ENCODE assay signal across 25 cellular contexts in the genomic region with DNA sequence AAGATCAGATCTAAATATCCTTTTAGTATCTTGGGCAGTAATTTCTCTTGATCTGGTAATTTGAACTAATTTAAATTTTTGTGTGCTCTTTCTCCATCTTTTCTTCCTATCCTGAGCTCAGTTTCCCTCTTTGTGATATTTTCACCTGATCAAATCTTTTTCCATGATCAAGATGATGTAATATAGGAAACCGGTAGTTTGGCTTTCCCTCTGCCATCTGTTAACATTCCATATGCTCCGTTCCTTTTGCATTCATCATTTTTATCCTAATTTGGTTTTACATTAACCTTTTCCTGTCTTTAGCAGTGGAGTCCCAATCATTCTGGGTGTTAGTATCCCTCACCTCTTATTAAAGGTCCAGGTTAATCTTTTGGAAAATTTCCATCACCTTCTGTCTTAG. TPM values are rescaled to one million over a fixed set of nuclear protein-coding genes. Genes with fewer than 3 reads are reported as not detected.
DNase-seq lines count a peak whose midpoint lies in the region; ATAC-seq, FAIRE-seq and TF ChIP-seq lines count a peak whose summit lies in the region.
"Had no signal": no experiment of that assay in that cellular context is flagged by ENCODE, and none has a peak within 500 bp of the region (broad histone marks: within the 10 kb centered on the region; RNA-seq: fewer than 3 reads in every experiment).

No MANE protein-coding gene starts in this region.

- FAIRE-seq in HepG2 (lab: Jason Lieb, UNC): no peak
- FAIRE-seq: G401.6 had no signal

- CTCF ChIA-PET in HepG2 (lab: Yijun Ruan, JAX; ENCODE audit: low intra/inter-chr PET ratio, low total read pairs) (no interaction called here), mammary epithelial cell (lab: Charles Lee; ENCODE audit: low non-redundant PET) (no interaction called here)
- CTCF ChIA-PET in activated CD8-positive, alpha-beta T cell treated with anti-CD3 and anti-CD28 coated beads for 36 hours (lab: Charles Lee): interaction anchor here (1.0 to 14.4 kb wide), 4 partner anchors 10 to 54 kb away, joined by 3 to 89 read pairs (median 10); no protein-coding TSS in a partner anchor

- in situ Hi-C loops in HepG2 (cut with HindIII; ENCODE audit: extremely low pct_ligation_motif_present, low pct_unique_long_range_greater_than_20kb): no loop called here
- in situ Hi-C loops in mammary epithelial cell (cut with MboI; ENCODE audit: low sequenced_read_pairs in 2 of 2): loop anchor here in 1 of 2 donors (10.0 kb wide), 1 partner anchor 73 kb away; a partner anchor contains a TSS

- TF ChIP-seq POLR2A in HepG2 (IDR thresholded peaks at IDR 0.05; ENCODE audit: insufficient read depth in 1 of 2, low read depth in 2 of 2, low read length in 2 of 2): no peak

- H3K27ac Mint-ChIP-seq in glutamatergic neuron (ENCODE audit: unreplicated experiment): peak overlapping the region; percentile 24
- no peak overlapping the region for H3K27ac Mint-ChIP-seq in activated CD8-positive, alpha-beta T cell treated with anti-CD3 and anti-CD28 coated beads for 36 hours
- H3K27ac Mint-ChIP-seq: CD4-positive, CD25-positive, alpha-beta regulatory T cell had no signal

- H3K4me2 ChIP-seq in HepG2 (ENCODE audit: low read depth, low read length) (no peak overlapping the region), mammary epithelial cell (ENCODE audit: insufficient read depth, low read depth, low read length) (no peak overlapping the region)
- H3K4me2 ChIP-seq: PC-9 had no signal

- H3K27me3 Mint-ChIP-seq in glutamatergic neuron (ENCODE audit: unreplicated experiment): peaks cover 11% of the 10 kb centered on the region
- peaks cover 32% of the 10 kb centered on the region for H3K27me3 Mint-ChIP-seq in activated CD8-positive, alpha-beta T cell treated with anti-CD3 and anti-CD28 coated beads for 36 hours

- H3K9me3 ChIP-seq in liver (ENCODE audit: control insufficient read depth in 4 of 4, low read length in 3 of 4) (no peaks in the 10 kb centered on the region), HepG2 (ENCODE audit: low read length) (no peaks in the 10 kb centered on the region), mammary epithelial cell (replicated peaks; ENCODE audit: insufficient read depth, low read length) (no peaks in the 10 kb centered on the region), left lung (no peaks in the 10 kb centered on the region)
- H3K9me3 ChIP-seq: BLaER1, HAP-1, SJSA1 had no signal

- H3K79me2 ChIP-seq in HepG2 (ENCODE audit: insufficient read depth, low read length): no peaks in the 10 kb centered on the region
- H3K79me2 ChIP-seq in mammary epithelial cell (ENCODE audit: insufficient read depth, low read length): no peaks in the 10 kb centered on the region

- intact Hi-C loops in HepG2 (cut with micrococcal nuclease; ENCODE audit: unreplicated experiment): no loop called here
- intact Hi-C loops in mammary epithelial cell (cut with micrococcal nuclease): no loop called here
- intact Hi-C loops in left lung (cut with DNase I): no loop called here
- intact Hi-C loops in activated CD8-positive, alpha-beta T cell treated with anti-CD3 and anti-CD28 coated beads for 36 hours (cut with micrococcal nuclease): no loop called here

- H3K4me1 ChIP-seq in liver (ENCODE audit: control insufficient read depth in 4 of 4, insufficient read depth in 4 of 4, low read length in 3 of 4) (peaks cover 0 to 5% (median 2%) of the 10 kb centered on the region in 4 donors), HepG2 (ENCODE audit: insufficient read depth, low read length) (peaks cover 35% of the 10 kb centered on the region), mammary epithelial cell (ENCODE audit: insufficient read depth, low read length) (peaks cover 10% of the 10 kb centered on the region), left lung (peaks cover under 1 to 5% of the 10 kb centered on the region in 2 donors)
- H3K4me1 ChIP-seq: SJSA1 had no signal

- dilution Hi-C loops in mammary epithelial cell (cut with HindIII; ENCODE audit: low sequenced_read_pairs): no loop called here

- peaks cover 48% of the 10 kb centered on the region for H3K4me1 Mint-ChIP-seq in glutamatergic neuron (ENCODE audit: low read depth, unreplicated experiment)
- H3K4me1 Mint-ChIP-seq in activated CD8-positive, alpha-beta T cell treated with anti-CD3 and anti-CD28 coated beads for 36 hours (ENCODE audit: low read depth): no peaks in the 10 kb centered on the region

- H3K9me3 Mint-ChIP-seq in glutamatergic neuron (ENCODE audit: unreplicated experiment): peaks cover 13% of the 10 kb centered on the region
- no peaks in the 10 kb centered on the region for H3K9me3 Mint-ChIP-seq in activated CD8-positive, alpha-beta T cell treated with anti-CD3 and anti-CD28 coated beads for 36 hours
- H3K9me3 Mint-ChIP-seq: CD4-positive, CD25-positive, alpha-beta regulatory T cell had no signal

- H2AFZ ChIP-seq in HepG2 (ENCODE audit: low read length) (no peak overlapping the region), mammary epithelial cell (ENCODE audit: low read depth, low read length) (no peak overlapping the region)
- H2AFZ ChIP-seq: PC-9 had no signal

- H3K9ac ChIP-seq in liver (ENCODE audit: low read depth in 1 of 2, low read length in 2 of 2) (no peak overlapping the region), HepG2 (ENCODE audit: insufficient read depth, low read depth, low read length) (no peak overlapping the region), mammary epithelial cell (ENCODE audit: insufficient read depth, low read length) (no peak overlapping the region)
- H3K9ac ChIP-seq: BLaER1 had no signal

- POLR2A ChIA-PET in HepG2 (lab: Yijun Ruan, JAX): no interaction called here
- POLR2A ChIA-PET in activated CD8-positive, alpha-beta T cell treated with anti-CD3 and anti-CD28 coated beads for 36 hours (lab: Charles Lee): no interaction called here

- BruUV-seq in HepG2 (replicated peaks; lab: Mats Ljungman, UMichigan): no TSS peak
- no TSS peak for BruUV-seq in mammary epithelial cell (replicated peaks; lab: Mats Ljungman, UMichigan)

- WGBS in liver: 54% methylated on average over 2 of the region's 2 CpGs
- WGBS in HepG2 (ENCODE audit: low lambda C conversion rate): 9% methylated on average over 2 of the region's 2 CpGs
- whole genome bisulfite sequencing in mammary epithelial cell (ENCODE audit: low coverage, missing lambda C conversion rate): 72% methylated on average over 2 of the region's 2 CpGs

- H3K27ac ChIP-seq in liver (ENCODE audit: low read depth in 1 of 2, low read length in 2 of 2) (peak overlapping the region; percentile 65 to 80), HepG2 (ENCODE audit: extremely low read length, insufficient read depth, low read length) (no peak overlapping the region), mammary epithelial cell (ENCODE audit: insufficient read depth, low read depth, low read length) (no peak overlapping the region), left lung (no peak overlapping the region)
- H3K27ac ChIP-seq: BLaER1, HL-60, PC-9, SJSA1 had no signal

- H4K20me1 ChIP-seq in HepG2 (ENCODE audit: insufficient read depth, low read length) (no peaks in the 10 kb centered on the region), mammary epithelial cell (ENCODE audit: insufficient read depth, low read length) (no peaks in the 10 kb centered on the region)
- H4K20me1 ChIP-seq: BLaER1 had no signal

- no peaks in the 10 kb centered on the region for H3K36me3 ChIP-seq in liver (ENCODE audit: control insufficient read depth in 4 of 4, insufficient read depth in 3 of 4, low read depth in 1 of 4, low read length in 3 of 4)
- H3K36me3 ChIP-seq in HepG2 (replicated peaks in 1 of 2; ENCODE audit: control insufficient read depth in 1 of 2, insufficient read depth in 2 of 2, low read length in 2 of 2): no peaks in the 10 kb centered on the region
- no peaks in the 10 kb centered on the region for H3K36me3 ChIP-seq in mammary epithelial cell (ENCODE audit: insufficient read depth, low read length)
- H3K36me3 ChIP-seq in left lung: no peaks in the 10 kb centered on the region
- H3K36me3 ChIP-seq: BLaER1, HAP-1, SJSA1 had no signal

- H3K27me3 ChIP-seq in liver (ENCODE audit: control insufficient read depth in 4 of 4, insufficient read depth in 4 of 4, low read length in 3 of 4) (no peaks in the 10 kb centered on the region), HepG2 (ENCODE audit: control insufficient read depth in 1 of 2, insufficient read depth in 2 of 2, low read length in 2 of 2) (peaks cover 1 to 12% of the 10 kb centered on the region in 2 experiments; a peak in 3 of 5 replicates), mammary epithelial cell (ENCODE audit: insufficient read depth, low read length) (no peaks in the 10 kb centered on the region), left lung (no peaks in the 10 kb centered on the region)
- H3K27me3 ChIP-seq: BLaER1 had no signal

- TF ChIP-seq CTCF in liver (IDR thresholded peaks at IDR 0.05; ENCODE audit: low read depth, low read length, missing input control): no peak
- TF ChIP-seq CTCF in HepG2 (CRISPR knock-in tag; IDR thresholded peaks at IDR 0.05): no peak
- no peak for TF ChIP-seq CTCF in glutamatergic neuron (IDR thresholded peaks at IDR 0.05; ENCODE audit: partially characterized antibody, unreplicated experiment)
- no peak for TF ChIP-seq CTCF in mammary epithelial cell (conservative IDR thresholded peaks at IDR 0.05 in 1 of 2, IDR thresholded peaks at IDR 0.05 in 1 of 2; ENCODE audit: extremely low read depth in 1 of 2, insufficient read depth in 1 of 2, low read depth in 1 of 2, low read length in 2 of 2)
- TF ChIP-seq CTCF in left lung (IDR thresholded peaks at IDR 0.05): no peak
- TF ChIP-seq CTCF in activated CD8-positive, alpha-beta T cell treated with anti-CD3 and anti-CD28 coated beads for 36 hours (IDR thresholded peaks at IDR 0.05): no peak

- DNase-seq in HepG2 (ENCODE audit: low spot score) (no peak), NCI-H524 treated with DMSO at 0.1 percent for 48 hours (lab: John Stamatoyannopoulos, UW) (peak; percentile 7), glutamatergic neuron (no peak), mammary epithelial cell (no peak), left lung (no peak)
- no peak for DNase-seq in activated CD8-positive, alpha-beta T cell treated with anti-CD3 and anti-CD28 coated beads for 36 hours
- DNase-seq: 8988T; CD4-positive, CD25-positive, alpha-beta regulatory T cell; DMS53; GOT3; NCI-H1048; NCI-H1417; NCI-H187; NCI-H2081 treated with DMSO at 0.1 percent for 48 hours; PC-9; Right ventricle myocardium superior; RPMI8226 had no signal

- peak overlapping the region; percentile 5 for H3K4me3 Mint-ChIP-seq in glutamatergic neuron (ENCODE audit: unreplicated experiment)
- H3K4me3 Mint-ChIP-seq in activated CD8-positive, alpha-beta T cell treated with anti-CD3 and anti-CD28 coated beads for 36 hours: no peak overlapping the region
- H3K4me3 Mint-ChIP-seq: CD4-positive, CD25-positive, alpha-beta regulatory T cell had no signal

- H3K4me3 ChIP-seq in liver (ENCODE audit: low read depth in 1 of 3, low read length in 3 of 3): no peak overlapping the region
- no peak overlapping the region for H3K4me3 ChIP-seq in HepG2 (replicated peaks in 1 of 3; ENCODE audit: insufficient read depth in 1 of 3, low read depth in 2 of 3, low read length in 3 of 3)
- no peak overlapping the region for H3K4me3 ChIP-seq in mammary epithelial cell (replicated peaks in 1 of 3; ENCODE audit: insufficient read depth in 1 of 3, low read depth in 2 of 3, low read length in 3 of 3)
- H3K4me3 ChIP-seq in left lung: no peak overlapping the region
- H3K4me3 ChIP-seq: BLaER1, HAP-1, PC-9, SJSA1 had no signal

- H3K36me3 Mint-ChIP-seq in glutamatergic neuron (ENCODE audit: unreplicated experiment): no peaks in the 10 kb centered on the region
- H3K36me3 Mint-ChIP-seq in activated CD8-positive, alpha-beta T cell treated with anti-CD3 and anti-CD28 coated beads for 36 hours (ENCODE audit: low read depth): no peaks in the 10 kb centered on the region
- H3K36me3 Mint-ChIP-seq: CD4-positive, CD25-positive, alpha-beta regulatory T cell had no signal

- ATAC-seq in HepG2: no peak
- ATAC-seq in GM21717 (IDR thresholded peaks at IDR 0.05; ENCODE audit: unreplicated experiment): no peak
- ATAC-seq in left lung: no peak
- ATAC-seq in activated CD8-positive, alpha-beta T cell treated with anti-CD3 and anti-CD28 coated beads for 36 hours: no peak

- no peak for TF ChIP-seq EP300 in HepG2 (IDR thresholded peaks at IDR 0.05; ENCODE audit: low read depth in 2 of 2, low read length in 2 of 2)
- no peak for TF ChIP-seq EP300 in HepG2 (CRISPR knock-in tag; IDR thresholded peaks at IDR 0.05; ENCODE audit: borderline replicate concordance)

- TF ChIP-seq RAD21 in liver (IDR thresholded peaks at IDR 0.05): no peak
- TF ChIP-seq RAD21 in HepG2 (CRISPR knock-in tag; IDR thresholded peaks at IDR 0.05): no peak

RNA-seq across cellular contexts. Expression of a gene that starts 5.9 kb away (rescaled TPM):
- total RNA-seq in liver (10 to 100 TPM; 19.8 to 60.9 TPM), HepG2 (2016; rRNA removed; fragmentation: Illumina TruSeq; extraction: Trizol) (5.7 and 9.0 TPM in 2 replicates), glutamatergic neuron (ENCODE audit: unreplicated experiment) (46.0 TPM), mammary epithelial cell (10 to 100 TPM in 1 of 2 donors, 1 to 10 TPM in 1; 9.4 to 21.3 TPM), left lung (10 to 100 TPM; 12.7 TPM)
- polyA plus RNA-seq in liver (10 to 100 TPM; 36.5 to 40.1 TPM), HepG2 (2011; rRNA removed) (16.5 and 17.2 TPM in 2 replicates), mammary epithelial cell (7.1 TPM)
- total RNA-seq in HepG2 (2016; cell fraction: cytosol; rRNA removed; fragmentation: Illumina TruSeq; extraction: Trizol; ENCODE audit: low read depth): 4.3 and 4.9 TPM in 2 replicates
- 4.8 and 8.8 TPM in 2 replicates for total RNA-seq in HepG2 (2016; cell fraction: insoluble cytoplasmic fraction; rRNA removed; fragmentation: Illumina TruSeq; extraction: Trizol)
- total RNA-seq in HepG2 (2016; cell fraction: membrane; rRNA removed; fragmentation: Illumina TruSeq; extraction: Trizol): 7.3 and 7.9 TPM in 2 replicates
- 7.5 and 8.4 TPM in 2 replicates for total RNA-seq in HepG2 (2016; cell fraction: nucleus; rRNA removed; fragmentation: Illumina TruSeq; extraction: Trizol)
- 17.9 and 18.6 TPM in 2 replicates for polyA plus RNA-seq in HepG2 (2011; cell fraction: cytosol; rRNA removed)
- 10.2 and 11.0 TPM in 2 replicates for polyA plus RNA-seq in HepG2 (2011; cell fraction: nucleus; rRNA removed)
- 7.6 and 9.4 TPM in 2 replicates for polyA plus RNA-seq in HepG2 (2012)
- polyA plus RNA-seq in HepG2 (2016; cell fraction: cytosol; fragmentation: Illumina TruSeq; extraction: Trizol; ENCODE audit: low read depth): 3.4 and 4.3 TPM in 2 replicates
- 4.7 and 5.8 TPM in 2 replicates for polyA plus RNA-seq in HepG2 (2016; cell fraction: insoluble cytoplasmic fraction; fragmentation: Illumina TruSeq; extraction: Trizol; ENCODE audit: low read depth)
- polyA plus RNA-seq in HepG2 (2016; cell fraction: membrane; fragmentation: Illumina TruSeq; extraction: Trizol; ENCODE audit: low read depth): 4.9 and 6.1 TPM in 2 replicates
- polyA plus RNA-seq in HepG2 (2016; cell fraction: nucleus; fragmentation: Illumina TruSeq; extraction: Trizol; ENCODE audit: insufficient read depth, low read depth): 9.1 and 12.2 TPM in 2 replicates
- 34.5 and 67.6 TPM in 2 replicates for polyA minus RNA-seq in HepG2 (2011; rRNA and poly(A)+ RNA removed; ENCODE audit: low replicate concordance)
- 10.7 and 12.8 TPM in 2 replicates for polyA minus RNA-seq in HepG2 (2011; cell fraction: cytosol; rRNA and poly(A)+ RNA removed)
- 12.6 and 14.9 TPM in 2 replicates for polyA minus RNA-seq in HepG2 (2011; cell fraction: nucleus; rRNA and poly(A)+ RNA removed)
- 8.9 TPM for polyA minus RNA-seq in mammary epithelial cell
- total RNA-seq in activated CD8-positive, alpha-beta T cell treated with anti-CD3 and anti-CD28 coated beads for 36 hours: 1 to 10 TPM; 3.3 to 3.7 TPM

RNA-seq across cellular contexts. Expression of a gene that starts 20.9 kb away (rescaled TPM):
- total RNA-seq in liver (100 to 1,000 TPM in 1 of 2 donors, 10 to 100 TPM in 1; 76.1 to 162 TPM), HepG2 (2016; rRNA removed; fragmentation: Illumina TruSeq; extraction: Trizol) (0.55 and 0.86 TPM in 2 replicates), glutamatergic neuron (ENCODE audit: unreplicated experiment) (0.96 TPM), mammary epithelial cell (not detected), left lung (1 to 10 TPM; 1.2 to 3.0 TPM)
- polyA plus RNA-seq in liver (100 to 1,000 TPM in 1 of 2 donors, 10 to 100 TPM in 1; 94.5 to 201 TPM), HepG2 (2011; rRNA removed) (1.0 and 1.7 TPM in 2 replicates), mammary epithelial cell (not detected)
- total RNA-seq in HepG2 (2016; cell fraction: cytosol; rRNA removed; fragmentation: Illumina TruSeq; extraction: Trizol; ENCODE audit: low read depth): 0.30 TPM in 1 of 2 replicates, not detected in the other
- 0.61 and 0.73 TPM in 2 replicates for total RNA-seq in HepG2 (2016; cell fraction: insoluble cytoplasmic fraction; rRNA removed; fragmentation: Illumina TruSeq; extraction: Trizol)
- 0.53 and 1.1 TPM in 2 replicates for total RNA-seq in HepG2 (2016; cell fraction: membrane; rRNA removed; fragmentation: Illumina TruSeq; extraction: Trizol)
- 0.22 TPM in 1 of 2 replicates, not detected in the other for total RNA-seq in HepG2 (2016; cell fraction: nucleus; rRNA removed; fragmentation: Illumina TruSeq; extraction: Trizol)
- 1.0 and 1.3 TPM in 2 replicates for polyA plus RNA-seq in HepG2 (2011; cell fraction: cytosol; rRNA removed)
- 0.43 and 0.51 TPM in 2 replicates for polyA plus RNA-seq in HepG2 (2011; cell fraction: nucleus; rRNA removed)
- polyA plus RNA-seq in HepG2 (2012): 0.33 and 2.5 TPM in 2 replicates
- polyA plus RNA-seq in HepG2 (2016; cell fraction: cytosol; fragmentation: Illumina TruSeq; extraction: Trizol; ENCODE audit: low read depth): 0.27 and 0.35 TPM in 2 replicates
- 0.44 and 0.59 TPM in 2 replicates for polyA plus RNA-seq in HepG2 (2016; cell fraction: insoluble cytoplasmic fraction; fragmentation: Illumina TruSeq; extraction: Trizol; ENCODE audit: low read depth)
- 0.34 and 0.37 TPM in 2 replicates for polyA plus RNA-seq in HepG2 (2016; cell fraction: membrane; fragmentation: Illumina TruSeq; extraction: Trizol; ENCODE audit: low read depth)
- polyA plus RNA-seq in HepG2 (2016; cell fraction: nucleus; fragmentation: Illumina TruSeq; extraction: Trizol; ENCODE audit: insufficient read depth, low read depth): 0.55 TPM in 1 of 2 replicates, not detected in the other
- 0.14 and 1.8 TPM in 2 replicates for polyA minus RNA-seq in HepG2 (2011; rRNA and poly(A)+ RNA removed; ENCODE audit: low replicate concordance)
- polyA minus RNA-seq in HepG2 (2011; cell fraction: cytosol; rRNA and poly(A)+ RNA removed): 0.88 TPM in 1 of 2 replicates, not detected in the other
- 0.77 and 0.87 TPM in 2 replicates for polyA minus RNA-seq in HepG2 (2011; cell fraction: nucleus; rRNA and poly(A)+ RNA removed)
- polyA minus RNA-seq in mammary epithelial cell: not detected
- total RNA-seq in activated CD8-positive, alpha-beta T cell treated with anti-CD3 and anti-CD28 coated beads for 36 hours: not detected
- total RNA-seq: CD4-positive, CD25-positive, alpha-beta regulatory T cell; Daoy; PC-9; SJSA1 had no signal

Comparison
In these comparisons a context has a peak if more than half of its experiments do, and no peak if none do; other contexts are left out.
1. H3K27ac ChIP-seq: peak in liver (2 of 2); none in HepG2 (single experiment), mammary epithelial cell (single experiment) and left lung (0 of 2).
2. RNA of a gene that starts 20.9 kb away (total RNA-seq): 76.1 to 162 TPM in liver; 1.2 to 3.0 TPM in left lung, 0.96 TPM in glutamatergic neuron (single experiment), 0.22 to 1.1 TPM in HepG2, not detected in mammary epithelial cell and not detected in activated CD8-positive, alpha-beta T cell treated with anti-CD3 and anti-CD28 coated beads for 36 hours; every median in the first group is over 10 times any median in the second.